ENCODE assay signal across 30 cellular contexts in genomic region chr2:172804423-172804822, GRCh38.
"Had no signal": no experiment of that assay in that cellular context is flagged by ENCODE, and none has a peak within 500 bp of the region (broad histone marks: within the 10 kb centered on the region; RNA-seq: fewer than 3 reads in every experiment).

No MANE protein-coding gene starts in this region.

- H2AFZ ChIP-seq: neural progenitor cell had no signal

- H3K4me1 ChIP-seq: left lung, lower lobe of right lung, neural progenitor cell, right atrium auricular region, right lobe of liver, stomach, testis, thyroid gland, vagina had no signal

- H3K9me3 ChIP-seq: neutrophil, ovary, right atrium auricular region, right lobe of liver, testis, thyroid gland, vagina had no signal

- H3K9ac ChIP-seq: neural progenitor cell had no signal

- ATAC-seq: left colon; left lung; lower lobe of right lung; natural killer cell; right lobe of liver; stimulated activated memory B cell treated with anti-CD40 and anti-IgM and Interleukin-4, amounts not matched to agents 10 μg/mL and 1 μg/mL and 100 μg/mL, for 72 hours had no signal

- H3K27me3 ChIP-seq: left lung, neural progenitor cell, neutrophil, ovary, right atrium auricular region, right lobe of liver, stomach, testis, thyroid gland, upper lobe of left lung, vagina had no signal

- H3K4me2 ChIP-seq: neural progenitor cell, smooth muscle cell had no signal

- H3K4me3 ChIP-seq: left lung, lower lobe of right lung, neural progenitor cell, ovary, right atrium auricular region, right lobe of liver, smooth muscle cell, stomach, testis, thyroid gland, transverse colon, upper lobe of left lung, vagina had no signal

- DNase-seq: hypothalamus; immature natural killer cell; kidney; left colon; left lung; lower lobe of right lung; mammary epithelial cell; mesendoderm; naive B cell; natural killer cell; nephron progenitor cell; occipital lobe; ovary; right lobe of liver; stimulated activated CD4-positive, alpha-beta T cell treated with anti-CD3 and anti-CD28 coated beads, Interleukin-1b, Interleukin-23, amount 100 ng/mL, for 48 hours; stimulated activated CD4-positive, alpha-beta T cell treated with anti-CD3 and anti-CD28 coated beads, Interleukin-2, amount 100 ng/mL, for 48 hours; stimulated activated CD4-positive, alpha-beta T cell treated with anti-CD3 and anti-CD28 coated beads, Interleukin-4, amount 100 ng/mL, for 4 hours; stimulated activated CD8-positive, alpha-beta memory T cell treated with anti-CD3 and anti-CD28 coated beads, Interleukin-4, amount 100 ng/mL, for 48 hours; stimulated activated naive CD4-positive, alpha-beta T cell treated with Interleukin-2 at 50 U/mL for 16 hours; stomach; testis; thyroid gland; transverse colon; upper lobe of left lung had no signal

- H3K36me3 ChIP-seq: left lung, lower lobe of right lung, neural progenitor cell, neutrophil, ovary, right atrium auricular region, right lobe of liver, stomach, thyroid gland, transverse colon, upper lobe of left lung, vagina had no signal

- H3K27ac ChIP-seq: left lung, lower lobe of right lung, neural progenitor cell, neutrophil, ovary, right atrium auricular region, right lobe of liver, stomach, testis, thyroid gland, transverse colon, upper lobe of left lung, vagina had no signal
